In genomic region chr13:46053162-46054012, GRCh38 we compare ENCODE assay signal across 8 cellular contexts. TPM values are rescaled to one million over a fixed set of nuclear protein-coding genes. Genes with fewer than 3 reads are reported as not detected.
DNase-seq lines count a peak whose midpoint lies in the region; ATAC-seq and TF ChIP-seq lines count a peak whose summit lies in the region.

No MANE protein-coding gene starts in this region.

- H3K36me3 Mint-ChIP-seq in dendritic cell treated with granulocyte-macrophage colony-stimulating factor and Interleukin-4, amounts not matched to agents 40 ng/mL and 50 ng/mL, for 4 days (ENCODE audit: low read depth): peaks cover 14% of the 10 kb centered on the region
- no peaks in the 10 kb centered on the region for H3K36me3 Mint-ChIP-seq in natural killer cell

- TF ChIP-seq CTCF in AG10803 (conservative IDR thresholded peaks at IDR 0.05; ENCODE audit: low read length) (no peak), LNCaP clone FGC (IDR thresholded peaks at IDR 0.05; ENCODE audit: control insufficient read depth, extremely low read depth, insufficient read depth) (no peak), natural killer cell (IDR thresholded peaks at IDR 0.05) (no peak)

- intact Hi-C loops in dendritic cell treated with granulocyte-macrophage colony-stimulating factor and Interleukin-4, amounts not matched to agents 40 ng/mL and 50 ng/mL, for 4 days (cut with micrococcal nuclease): loop anchor here (5.0 kb wide), 2 partner anchors 59 to 74 kb away; no protein-coding TSS in a partner anchor
- intact Hi-C loops in natural killer cell (cut with micrococcal nuclease): loop anchor here (5.0 to 10.0 kb wide), 2 partner anchors 129 to 231 kb away; partner anchors contain the start of gene LCP1

- peak overlapping the region; percentile 99 for H3K4me3 Mint-ChIP-seq in dendritic cell treated with granulocyte-macrophage colony-stimulating factor and Interleukin-4, amounts not matched to agents 40 ng/mL and 50 ng/mL, for 4 days
- peak overlapping the region; percentile 87 for H3K4me3 Mint-ChIP-seq in natural killer cell

- ATAC-seq in natural killer cell: no peak
- no peak for ATAC-seq in HG03045 (IDR thresholded peaks at IDR 0.05; ENCODE audit: unreplicated experiment)
- ATAC-seq in HG03039 (IDR thresholded peaks at IDR 0.05; ENCODE audit: unreplicated experiment): no peak
- ATAC-seq in HG03097 (IDR thresholded peaks at IDR 0.05; ENCODE audit: low FRiP score, unreplicated experiment): no peak

- no peak for DNase-seq in AG10803 (ENCODE audit: low read depth)
- DNase-seq in LNCaP clone FGC (ENCODE audit: low read depth): no peak
- no peak for DNase-seq in natural killer cell
- no peak for DNase-seq in dedifferentiated amniotic fluid mesenchymal stem cell (ENCODE audit: extremely low spot score)

- H3K27ac Mint-ChIP-seq in dendritic cell treated with granulocyte-macrophage colony-stimulating factor and Interleukin-4, amounts not matched to agents 40 ng/mL and 50 ng/mL, for 4 days: peak overlapping the region; percentile 94
- peak overlapping the region; percentile 97 to 98 for H3K27ac Mint-ChIP-seq in natural killer cell

- H3K27me3 Mint-ChIP-seq in dendritic cell treated with granulocyte-macrophage colony-stimulating factor and Interleukin-4, amounts not matched to agents 40 ng/mL and 50 ng/mL, for 4 days: peaks cover 5% of the 10 kb centered on the region
- peaks cover 28 to 53% of the 10 kb centered on the region in 2 donors for H3K27me3 Mint-ChIP-seq in natural killer cell (ENCODE audit: low read depth in 2 of 2)

- no peaks in the 10 kb centered on the region for H3K9me3 Mint-ChIP-seq in dendritic cell treated with granulocyte-macrophage colony-stimulating factor and Interleukin-4, amounts not matched to agents 40 ng/mL and 50 ng/mL, for 4 days
- no peaks in the 10 kb centered on the region for H3K9me3 Mint-ChIP-seq in natural killer cell

- H3K4me3 ChIP-seq in AG10803 (ENCODE audit: low read length) (peak overlapping the region; percentile 84), LNCaP clone FGC (ENCODE audit: low read depth, low read length) (peak overlapping the region; percentile 91)

- peaks cover 6% of the 10 kb centered on the region for H3K4me1 Mint-ChIP-seq in dendritic cell treated with granulocyte-macrophage colony-stimulating factor and Interleukin-4, amounts not matched to agents 40 ng/mL and 50 ng/mL, for 4 days (ENCODE audit: low read depth)
- peaks cover 18 to 21% of the 10 kb centered on the region in 2 donors for H3K4me1 Mint-ChIP-seq in natural killer cell

RNA-seq across cellular contexts. Expression of gene ZC3H13, which starts 0.8 kb away (rescaled TPM):
- 10 to 100 TPM; 54.3 to 75.3 (median 65.8) TPM for total RNA-seq in natural killer cell

RNA-seq across cellular contexts. Expression of gene CPB2, which starts 51.4 kb away (rescaled TPM):
- not detected for total RNA-seq in natural killer cell
